8 cellular contexts compared by ENCODE assay signal in genomic region chr14:73741386-73741875, GRCh38. TPM values are rescaled to one million over a fixed set of nuclear protein-coding genes. Genes with fewer than 3 reads are reported as not detected.
DNase-seq lines count a peak whose midpoint lies in the region; ATAC-seq and TF ChIP-seq lines count a peak whose summit lies in the region.

No MANE protein-coding gene starts in this region.

- H3K79me1 ChIP-seq in H9 (ENCODE audit: insufficient read depth, low read depth, low read length, poor library complexity, severe bottlenecking), result no peaks in the 10 kb centered on the region

- peak overlapping the region; percentile 76 to 93 (median 91); a peak in 6 of 7 replicates for H3K27ac Mint-ChIP-seq in H9

- H2BK20ac ChIP-seq in H9 (ENCODE audit: low read depth, low read length, poor library complexity, severe bottlenecking), result no peak overlapping the region

- no CpG with 5 or more reads among the region's 12 CpGs for WGBS in H9 (ENCODE audit: extremely low coverage, insufficient read length, low lambda C conversion rate)
- 0 to 3% (median 1%) methylated on average over 12 of the region's 12 CpGs for WGBS in heart left ventricle, 4 donors
- WGBS in psoas muscle, 3 donors, result 26 to 42% (median 27%) methylated on average over 11 to 12 of the region's 12 CpGs

- peaks cover 34% of the 10 kb centered on the region for H3K36me3 ChIP-seq in SJSA1
- H3K36me3 ChIP-seq in heart left ventricle, result peaks cover 0 to 40% (median 31%) of the 10 kb centered on the region in 9 donors
- peaks cover 0 to 32% of the 10 kb centered on the region in 2 donors for H3K36me3 ChIP-seq in psoas muscle (ENCODE audit: insufficient read depth in 1 of 2, low read depth in 1 of 2)

- no peak overlapping the region for H4K8ac ChIP-seq in H9 (replicated peaks; ENCODE audit: insufficient read length, low read depth, low read length)

- no peaks in the 10 kb centered on the region for H3K9me3 Mint-ChIP-seq in H9

- H3K9me3 ChIP-seq in H9 (ENCODE audit: control insufficient read depth, low read depth, low read length), result no peaks in the 10 kb centered on the region
- no peaks in the 10 kb centered on the region for H3K9me3 ChIP-seq in SJSA1 (replicated peaks)
- H3K9me3 ChIP-seq in heart left ventricle, result no peaks in the 10 kb centered on the region
- no peaks in the 10 kb centered on the region for H3K9me3 ChIP-seq in psoas muscle

- no peak overlapping the region for H3K4ac ChIP-seq in H9 (ENCODE audit: low read depth, low read length)

- no peak overlapping the region for H4K5ac ChIP-seq in H9 (ENCODE audit: insufficient read length, low read depth, low read length)

- no peak overlapping the region for H3K18ac ChIP-seq in H9 (ENCODE audit: insufficient read length, low read depth, low read length)

- H3K4me3 Mint-ChIP-seq in H9, result peak overlapping the region; percentile 34 to 68

- no peak overlapping the region for H2AK5ac ChIP-seq in H9 (ENCODE audit: insufficient read length, low read length)

- H3K4me1 ChIP-seq in H9 (ENCODE audit: insufficient read depth, low read length), result no peaks in the 10 kb centered on the region; the same call in 1 of the 2 replicates
- peaks cover 34% of the 10 kb centered on the region for H3K4me1 ChIP-seq in SJSA1 (replicated peaks)
- peaks cover 52 to 83% (median 80%) of the 10 kb centered on the region in 12 donors for H3K4me1 ChIP-seq in heart left ventricle
- peaks cover 74% of the 10 kb centered on the region for H3K4me1 ChIP-seq in psoas muscle

- H3K27me3 Mint-ChIP-seq in H9 (ENCODE audit: low read depth), result peaks cover 2% of the 10 kb centered on the region; the same call in 1 of the 2 replicates

- TF ChIP-seq CTCF in H9 (conservative IDR thresholded peaks at IDR 0.05) (no peak), heart left ventricle (IDR thresholded peaks at IDR 0.05) (no peak), psoas muscle (IDR thresholded peaks at IDR 0.05) (no peak)

- H2BK5ac ChIP-seq in H9 (ENCODE audit: insufficient read length, low read length), result no peak overlapping the region

- H3K4me2 ChIP-seq in H9 (ENCODE audit: insufficient read depth, insufficient read length, low read length), result peak overlapping the region; percentile 41

- no peaks in the 10 kb centered on the region; the same call in 1 of the 2 replicates for H3K79me2 ChIP-seq in H9 (ENCODE audit: insufficient read depth, low read length)

- H3K14ac ChIP-seq in H9 (ENCODE audit: insufficient read depth, low read length), result peak overlapping the region; percentile 21; the same call in 1 of the 2 replicates

- H4K20me1 ChIP-seq in H9 (ENCODE audit: control insufficient read depth, insufficient read depth, insufficient read length), result no peaks in the 10 kb centered on the region

- no peak overlapping the region for H3K4me3 ChIP-seq in SJSA1
- H3K4me3 ChIP-seq in heart left ventricle, result peak overlapping the region in 9 of 12 donors; percentile 7 to 48 (median 28)
- peak overlapping the region; percentile 42 for H3K4me3 ChIP-seq in psoas muscle

- ATAC-seq in heart left ventricle (peak; percentile 60 to 89 (median 78)), psoas muscle (peak; percentile 34 to 58 (median 42)), GM19324 (IDR thresholded peaks at IDR 0.05; ENCODE audit: low FRiP score, unreplicated experiment) (no peak)

- H3K27ac ChIP-seq in H9 (ENCODE audit: insufficient read length, low read depth, low read length), result no peak overlapping the region
- peak overlapping the region; percentile 17; the same call in 1 of the 2 replicates for H3K27ac ChIP-seq in SJSA1
- peak overlapping the region; percentile 61 to 100 (median 82) for H3K27ac ChIP-seq in heart left ventricle
- H3K27ac ChIP-seq in psoas muscle, result peak overlapping the region; percentile 80

- H3K27me3 ChIP-seq in H9 (ENCODE audit: insufficient read depth, low read length) (no peaks in the 10 kb centered on the region), SJSA1 (replicated peaks) (no peaks in the 10 kb centered on the region), heart left ventricle (no peaks in the 10 kb centered on the region), psoas muscle (ENCODE audit: insufficient read depth in 3 of 3, low read length in 2 of 3) (no peaks in the 10 kb centered on the region)

- peak; percentile 73 for DNase-seq in AG08396 (ENCODE audit: low spot score)
- DNase-seq in H9, result peak; percentile 91
- DNase-seq in SJSA1 (ENCODE audit: low read depth in 1 of 2, low spot score in 2 of 2), result peak; percentile 59 to 76
- DNase-seq in activated naive CD8-positive, alpha-beta T cell treated with anti-CD3 and anti-CD28 coated beads, Interleukin-2, amount 50 U/mL, for 16 hours (ENCODE audit: low read depth, low spot score), result peak; percentile 48
- peak; percentile 83 to 89 (median 85) for DNase-seq in heart left ventricle
- DNase-seq in psoas muscle, result peak; percentile 71 to 80
- no peak for DNase-seq in NCI-H2081 treated with DMSO at 0.1 percent for 48 hours (lab: John Stamatoyannopoulos, UW)

- no peak overlapping the region for H2BK15ac ChIP-seq in H9 (ENCODE audit: low read depth, low read length)

- H3T11ph ChIP-seq in H9 (ENCODE audit: low read length), result no peak overlapping the region

- peaks cover 42 to 48% of the 10 kb centered on the region in 2 experiments for H3K4me1 Mint-ChIP-seq in H9

- H4K91ac ChIP-seq in H9 (ENCODE audit: insufficient read length, low read depth, low read length), result no peak overlapping the region

- TF ChIP-seq POLR2A in heart left ventricle (IDR thresholded peaks at IDR 0.05), result no peak

- H3K23ac ChIP-seq in H9 (ENCODE audit: insufficient read length, low read depth, low read length), result no peak overlapping the region

- H3K56ac ChIP-seq in H9 (ENCODE audit: insufficient read length, low read depth, low read length), result no peak overlapping the region

- intact Hi-C loops in heart left ventricle (cut with DNase I) (loop anchor here in 4 of 10 donors (1.0 to 5.0 kb wide), 5 partner anchors 13 to 86 kb away; no protein-coding TSS in a partner anchor), psoas muscle (cut with DNase I) (no loop called here)

- H3K36me3 Mint-ChIP-seq in H9 (ENCODE audit: insufficient read depth in 1 of 3, low read depth in 3 of 3), result peaks cover 2 to 9% (median 8%) of the 10 kb centered on the region in 3 experiments; a peak in 4 of 7 replicates

- no peak overlapping the region for H2BK120ac ChIP-seq in H9 (ENCODE audit: low read depth, low read length, poor library complexity, severe bottlenecking)

- no peak overlapping the region for H3K9ac ChIP-seq in H9 (ENCODE audit: extremely low read depth, insufficient read length, low read length)

- no peaks in the 10 kb centered on the region for H3K23me2 ChIP-seq in H9 (ENCODE audit: insufficient read length, low read depth, low read length, poor library complexity, severe bottlenecking)

- no peak overlapping the region for H2AFZ ChIP-seq in H9 (ENCODE audit: low read length)

- no peak overlapping the region for H2BK12ac ChIP-seq in H9 (ENCODE audit: insufficient read length, low read depth, low read length)

RNA-seq across cellular contexts. Expression of gene PNMA1, which starts 27.2 kb away (rescaled TPM):
- total RNA-seq in H9 (2021), result 56.1 and 58.0 TPM in 2 replicates
- 16.7 and 21.6 TPM in 2 replicates for total RNA-seq in SJSA1 (2014; rRNA removed; shearing (Covaris generic))
- total RNA-seq in heart left ventricle, result 10 to 100 TPM; 14.5 to 32.3 (median 25.9) TPM
- polyA plus RNA-seq in heart left ventricle, result 10 to 100 TPM in 1 of 2 donors, 1 to 10 TPM in 1; 7.4 to 27.3 TPM
- 10 to 100 TPM in 3 of 4 donors, 1 to 10 TPM in 1; 9.3 to 27.0 (median 17.0) TPM for total RNA-seq in psoas muscle
- 10 to 100 TPM; 11.0 to 28.8 (median 19.6) TPM for polyA plus RNA-seq in psoas muscle
